ENCODE assay signal across 1 cellular context in genomic region chr2:26243643-26244478, GRCh38.
A peak's percentile ranks its signal among the peaks of the same experiment; 100 is the strongest.
TF ChIP-seq lines count a peak whose summit lies in the region.

No MANE protein-coding gene starts in this region.

TF ChIP-seq in GM12878, 131 proteins besides CTCF, POLR2A, EP300 and RAD21 (continued from another document):
- TF ChIP-seq PBX3 (IDR thresholded peaks at IDR 0.05; ENCODE audit: insufficient replicate concordance, low read depth, low read length) (no peak), SREBF1 (IDR thresholded peaks at IDR 0.05; ENCODE audit: low read length) (no peak), NR2C1 (IDR thresholded peaks at IDR 0.05) (no peak), EED (IDR thresholded peaks at IDR 0.05; ENCODE audit: low read depth) (peak; percentile 17; the same call in 1 of the 2 replicates), SPI1 (IDR thresholded peaks at IDR 0.05; ENCODE audit: borderline replicate concordance, insufficient read depth, low read depth, low read length) (peak; percentile 53; the same call in 1 of the 2 replicates), E2F4 (IDR thresholded peaks at IDR 0.05; ENCODE audit: low read depth, low read length) (peak; percentile 56; the same call in 1 of the 2 replicates), POLR2AphosphoS5 (IDR thresholded peaks at IDR 0.05; ENCODE audit: low read length) (no peak), TBL1XR1 (IDR thresholded peaks at IDR 0.05; ENCODE audit: low read depth, low read length) (0 out of 2 replicates have a peak, but pooled peaks have one; percentile 35), HDGF (IDR thresholded peaks at IDR 0.05) (no peak), JUND (IDR thresholded peaks at IDR 0.05; ENCODE audit: low read depth, low read length) (no peak), SUPT20H (IDR thresholded peaks at IDR 0.05; ENCODE audit: borderline replicate concordance, control insufficient read depth, low read depth, low read length) (no peak), ZBTB11 (CRISPR knock-in tag; IDR thresholded peaks at IDR 0.05) (no peak), ZZZ3 (IDR thresholded peaks at IDR 0.05; ENCODE audit: control insufficient read depth, insufficient read length, low read depth) (no peak), SMAD5 (IDR thresholded peaks at IDR 0.05; ENCODE audit: low read depth) (peak; percentile 42; the same call in 1 of the 2 replicates), NKRF (conservative IDR thresholded peaks at IDR 0.05) (peak; percentile 53), ASH2L (IDR thresholded peaks at IDR 0.05; ENCODE audit: borderline replicate concordance, low read depth) (0 out of 2 replicates have a peak, but pooled peaks have one; percentile 73), E4F1 (IDR thresholded peaks at IDR 0.05; ENCODE audit: borderline replicate concordance, partially characterized antibody) (no peak), SIN3A (IDR thresholded peaks at IDR 0.05; ENCODE audit: low read depth, low read length) (peak; percentile 67)
